11 cellular contexts compared by ENCODE assay signal in the genomic region with DNA sequence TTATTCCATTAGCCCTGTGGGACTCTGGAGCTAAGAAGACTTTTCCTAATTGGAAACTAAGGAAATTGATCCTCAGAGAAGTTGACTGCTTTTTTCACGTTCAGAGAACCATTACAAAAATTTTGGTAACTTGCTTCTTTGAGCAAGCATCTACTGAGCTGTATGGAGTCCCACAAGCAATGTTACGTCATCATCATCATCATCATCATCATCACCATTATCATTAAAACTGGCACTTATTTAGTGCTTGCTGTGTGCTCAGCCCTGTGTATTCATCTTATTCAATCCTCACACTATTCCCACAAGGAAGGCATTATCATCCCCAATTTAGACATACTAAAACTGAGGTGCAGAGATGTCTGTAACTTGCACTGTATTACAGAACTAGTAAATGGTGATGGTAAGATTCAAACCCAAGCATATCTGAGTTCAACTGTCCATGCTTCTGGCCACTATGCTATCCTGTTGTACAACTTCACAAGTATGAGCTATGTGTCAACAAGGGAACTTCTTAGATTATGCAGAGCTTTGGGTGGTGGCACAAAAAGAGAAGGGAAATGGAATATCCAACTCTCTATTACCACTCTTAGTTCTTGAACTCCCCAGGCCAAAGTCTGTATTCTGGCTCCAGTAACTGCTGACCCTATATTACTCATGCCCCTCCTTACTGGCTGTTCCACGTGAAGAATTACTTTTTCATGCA. TPM values are rescaled to one million over a fixed set of nuclear protein-coding genes. Genes with fewer than 3 reads are reported as not detected.
"Had no signal": no experiment of that assay in that cellular context is flagged by ENCODE, and none has a peak within 500 bp of the region (broad histone marks: within the 10 kb centered on the region; RNA-seq: fewer than 3 reads in every experiment).

No MANE protein-coding gene starts in this region.

- H3K27ac ChIP-seq: GM23248 had no signal

- H2AFZ ChIP-seq: GM23248 had no signal

- H3K4me1 ChIP-seq: HAP-1 had no signal

- FAIRE-seq: HTR-8/SVneo had no signal

- H3K4me3 ChIP-seq: GM23248, HAP-1 had no signal

- ATAC-seq: HCT116 had no signal

- H3K9ac ChIP-seq: GM23248 had no signal

- H3K9me3 ChIP-seq: HAP-1 had no signal

- DNase-seq: GM23248, GOT3, H7, HFFc6, KG1 had no signal

- H3K36me3 ChIP-seq: HAP-1 had no signal

RNA-seq across cellular contexts. Expression of gene KRT1, which starts 6.3 kb away (rescaled TPM):
- total RNA-seq: GM23248, H4, H7, HFFc6, HT-29 had no signal
- polyA plus RNA-seq: GM23248 had no signal

RNA-seq across cellular contexts. Expression of gene KRT2, which starts 21.9 kb away (rescaled TPM):
- total RNA-seq: GM23248, H7, HFFc6, HT-29 had no signal
- polyA plus RNA-seq: GM23248, IgD-negative memory B cell had no signal

RNA-seq across cellular contexts. Expression of gene KRT77, which starts 29.5 kb away (rescaled TPM):
- total RNA-seq: GM23248, H4, H7, HFFc6, HT-29 had no signal
- polyA plus RNA-seq: GM23248, IgD-negative memory B cell had no signal

RNA-seq across cellular contexts. Expression of gene KRT73, which starts 55.5 kb away (rescaled TPM):
- total RNA-seq: GM23248, H4, H7, HFFc6, HT-29 had no signal
- polyA plus RNA-seq: GM23248, IgD-negative memory B cell had no signal
